ENCODE assay signal across 33 cellular contexts in the genomic region with DNA sequence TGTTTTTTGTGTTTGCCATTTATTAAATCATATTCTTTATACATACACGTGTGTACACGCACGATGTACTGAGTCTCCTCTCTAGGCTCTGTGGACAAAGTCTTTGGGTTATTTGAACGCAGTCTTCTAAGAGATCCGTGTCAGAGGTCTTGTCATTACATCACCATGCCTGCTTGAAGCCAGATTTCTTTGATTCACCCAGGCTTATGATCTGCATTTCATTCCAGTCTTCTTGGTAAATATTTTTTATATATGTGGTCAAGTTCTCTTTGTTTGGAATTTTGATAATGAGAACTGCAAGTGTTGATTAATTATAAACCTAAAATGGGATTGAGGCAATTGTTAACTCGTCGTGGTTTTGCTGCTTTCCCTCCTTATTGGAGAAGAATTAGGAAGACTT. TPM values are rescaled to one million over a fixed set of nuclear protein-coding genes. Genes with fewer than 3 reads are reported as not detected.
DNase-seq lines count a peak whose midpoint lies in the region; ATAC-seq and TF ChIP-seq lines count a peak whose summit lies in the region.
"Had no signal": no experiment of that assay in that cellular context is flagged by ENCODE, and none has a peak within 500 bp of the region (broad histone marks: within the 10 kb centered on the region; RNA-seq: fewer than 3 reads in every experiment).

No MANE protein-coding gene starts in this region.

- TF ChIP-seq CTCF in OCI-LY7 (conservative IDR thresholded peaks at IDR 0.05; ENCODE audit: low read length) (no peak), glutamatergic neuron (IDR thresholded peaks at IDR 0.05; ENCODE audit: partially characterized antibody, unreplicated experiment) (no peak)

- H3K4me1 ChIP-seq in OCI-LY7 (ENCODE audit: insufficient read depth, low read length, poor library complexity, severe bottlenecking): peaks cover 7% of the 10 kb centered on the region
- H3K4me1 ChIP-seq: breast epithelium, lower lobe of right lung, pancreas, right atrium auricular region, testis, vagina had no signal

- H3K36me3 Mint-ChIP-seq in activated naive CD4-positive, alpha-beta T cell treated with anti-CD3 and anti-CD28 coated beads, Interleukin-2, amount 50 U/mL, for 72 hours: peaks cover 0 to 48% of the 10 kb centered on the region in 2 donors
- H3K36me3 Mint-ChIP-seq in activated naive CD4-positive, alpha-beta T cell treated with anti-CD3 and anti-CD28 coated beads, Interleukin-2, amount 10 ng/mL, durations not matched to agents 7 days and 5 days: peaks cover 47% of the 10 kb centered on the region
- peaks cover 75% of the 10 kb centered on the region for H3K36me3 Mint-ChIP-seq in central memory CD8-positive, alpha-beta T cell (ENCODE audit: insufficient read depth)
- H3K36me3 Mint-ChIP-seq in glutamatergic neuron (ENCODE audit: unreplicated experiment): peaks cover 6% of the 10 kb centered on the region

- CTCF ChIA-PET in activated naive CD4-positive, alpha-beta T cell treated with anti-CD3 and anti-CD28 coated beads, Interleukin-2, amount 10 ng/mL, durations not matched to agents 7 days and 5 days (lab: Charles Lee): interaction anchor here (1.0 to 1.8 kb wide), 2 partner anchors 22 to 59 kb away, joined by 3 to 6 read pairs; no protein-coding TSS in a partner anchor
- CTCF ChIA-PET in OCI-LY7 (lab: Charles Lee; ENCODE audit: unreplicated experiment): no interaction called here

- H3K27ac Mint-ChIP-seq in activated naive CD4-positive, alpha-beta T cell treated with anti-CD3 and anti-CD28 coated beads, Interleukin-2, amount 50 U/mL, for 72 hours: peak overlapping the region; percentile 33 to 79
- H3K27ac Mint-ChIP-seq in activated naive CD4-positive, alpha-beta T cell treated with anti-CD3 and anti-CD28 coated beads, Interleukin-2, amount 10 ng/mL, durations not matched to agents 7 days and 5 days: no peak overlapping the region
- peak overlapping the region; percentile 72 for H3K27ac Mint-ChIP-seq in central memory CD8-positive, alpha-beta T cell (ENCODE audit: low read depth)
- H3K27ac Mint-ChIP-seq in glutamatergic neuron (ENCODE audit: unreplicated experiment): no peak overlapping the region
- H3K27ac Mint-ChIP-seq: nephron progenitor cell had no signal

- no peaks in the 10 kb centered on the region for H3K9me2 ChIP-seq in OCI-LY7 (ENCODE audit: insufficient read depth, low read length)

- H3K4me3 ChIP-seq in skin epidermis: no peak overlapping the region
- H3K4me3 ChIP-seq in OCI-LY7 (ENCODE audit: low read depth, low read length, poor library complexity, severe bottlenecking): no peak overlapping the region
- H3K4me3 ChIP-seq: breast epithelium, heart right ventricle, lower lobe of right lung, mucosa of descending colon, pancreas, right atrium auricular region, testis, vagina had no signal

- no peaks in the 10 kb centered on the region for H3K27me3 Mint-ChIP-seq in activated naive CD4-positive, alpha-beta T cell treated with anti-CD3 and anti-CD28 coated beads, Interleukin-2, amount 10 ng/mL, durations not matched to agents 7 days and 5 days
- H3K27me3 Mint-ChIP-seq in central memory CD8-positive, alpha-beta T cell: no peaks in the 10 kb centered on the region
- H3K27me3 Mint-ChIP-seq in glutamatergic neuron (ENCODE audit: unreplicated experiment): no peaks in the 10 kb centered on the region

- no peaks in the 10 kb centered on the region for H3K9me3 Mint-ChIP-seq in activated naive CD4-positive, alpha-beta T cell treated with anti-CD3 and anti-CD28 coated beads, Interleukin-2, amount 50 U/mL, for 72 hours
- H3K9me3 Mint-ChIP-seq in activated naive CD4-positive, alpha-beta T cell treated with anti-CD3 and anti-CD28 coated beads, Interleukin-2, amount 10 ng/mL, durations not matched to agents 7 days and 5 days: no peaks in the 10 kb centered on the region
- no peaks in the 10 kb centered on the region for H3K9me3 Mint-ChIP-seq in central memory CD8-positive, alpha-beta T cell
- H3K9me3 Mint-ChIP-seq in glutamatergic neuron (ENCODE audit: unreplicated experiment): peaks cover 2% of the 10 kb centered on the region
- H3K9me3 Mint-ChIP-seq: CD14-positive monocyte had no signal

- no peaks in the 10 kb centered on the region for H3K9me3 ChIP-seq in OCI-LY7 (ENCODE audit: low read length)
- H3K9me3 ChIP-seq: breast epithelium, heart right ventricle, lower lobe of right lung, mucosa of descending colon, pancreas, right atrium auricular region, testis, vagina had no signal

- ATAC-seq in activated naive CD4-positive, alpha-beta T cell treated with anti-CD3 and anti-CD28 coated beads, Interleukin-2, amount 50 U/mL, for 72 hours: no peak
- ATAC-seq in central memory CD8-positive, alpha-beta T cell (replicated peaks; ENCODE audit: extremely low read depth, poor library complexity, severe bottlenecking): no peak
- ATAC-seq: heart right ventricle, lower lobe of right lung, mucosa of descending colon, pancreas had no signal

- no peaks in the 10 kb centered on the region; the same call in 1 of the 2 replicates for H4K20me1 ChIP-seq in OCI-LY7 (ENCODE audit: insufficient read depth, low read length)

- H3K79me2 ChIP-seq in OCI-LY7 (ENCODE audit: insufficient read depth, low read depth, low read length): peaks cover 35% of the 10 kb centered on the region; the same call in 1 of the 2 replicates

- no peak overlapping the region for H2AFZ ChIP-seq in OCI-LY7 (ENCODE audit: low read length)

- peaks cover 82% of the 10 kb centered on the region for H3K36me3 ChIP-seq in OCI-LY7 (ENCODE audit: insufficient read depth, low read length)
- H3K36me3 ChIP-seq: breast epithelium, pancreas, right atrium auricular region, vagina, WERI-Rb-1 had no signal

- no peak overlapping the region for H3K4me2 ChIP-seq in OCI-LY7 (ENCODE audit: low read length)

- POLR2A ChIA-PET in OCI-LY7 (lab: Charles Lee): interaction anchor here (0.5 kb wide), 1 partner anchor 1838 kb away, joined by 9 read pairs; no protein-coding TSS in a partner anchor

- no peak overlapping the region for H3K4me3 Mint-ChIP-seq in activated naive CD4-positive, alpha-beta T cell treated with anti-CD3 and anti-CD28 coated beads, Interleukin-2, amount 10 ng/mL, durations not matched to agents 7 days and 5 days
- H3K4me3 Mint-ChIP-seq in central memory CD8-positive, alpha-beta T cell: no peak overlapping the region
- H3K4me3 Mint-ChIP-seq in glutamatergic neuron (ENCODE audit: unreplicated experiment): no peak overlapping the region
- H3K4me3 Mint-ChIP-seq: CD14-positive monocyte, HFFc6, nephron progenitor cell had no signal

- BruUV-seq in OCI-LY7 (replicated peaks; lab: Mats Ljungman, UMichigan): no TSS peak

- H3K27ac ChIP-seq in skin epidermis: peak overlapping the region in 11 of 21 experiments; percentile 6 to 65 (median 32)
- no peak overlapping the region for H3K27ac ChIP-seq in OCI-LY7 (ENCODE audit: low read depth, low read length, poor library complexity, severe bottlenecking)
- H3K27ac ChIP-seq: foreskin keratinocyte, heart right ventricle, lower lobe of right lung, pancreas, right atrium auricular region, testis, vagina, WERI-Rb-1 had no signal

- no peak for DNase-seq in activated naive CD4-positive, alpha-beta T cell treated with anti-CD3 and anti-CD28 coated beads, Interleukin-2, amount 50 U/mL, for 72 hours (ENCODE audit: low spot score in 2 of 2)
- DNase-seq in activated naive CD4-positive, alpha-beta T cell treated with anti-CD3 and anti-CD28 coated beads, Interleukin-2, amount 10 ng/mL, durations not matched to agents 7 days and 5 days: no peak
- DNase-seq in central memory CD8-positive, alpha-beta T cell (ENCODE audit: low spot score in 2 of 2): no peak
- DNase-seq in iris pigment epithelial cell (ENCODE audit: low read depth) (peak; percentile 75), OCI-LY7 (ENCODE audit: low spot score) (no peak), COLO668 (lab: John Stamatoyannopoulos, UW; ENCODE audit: unreplicated experiment) (no peak), glutamatergic neuron (no peak)
- DNase-seq: activated CD4-positive, alpha-beta T cell treated with anti-CD3 and anti-CD28 coated beads for 4 hours; activated gamma-delta T cell; amniotic stem cell; GOT3; heart right ventricle; HFFc6; lower lobe of right lung; mucosa of descending colon; NCI-H446; NCI-H774; nephron progenitor cell; pancreas; stimulated activated CD4-positive, alpha-beta T cell treated with anti-CD3 and anti-CD28 coated beads, Interleukin-1b, Interleukin-23, amount 100 ng/mL, for 48 hours; stimulated activated naive CD4-positive, alpha-beta T cell treated with Interleukin-2 at 50 U/mL for 16 hours; T-helper 9 cell; testis; WERI-Rb-1 had no signal

- peaks cover 18% of the 10 kb centered on the region for H3K4me1 Mint-ChIP-seq in activated naive CD4-positive, alpha-beta T cell treated with anti-CD3 and anti-CD28 coated beads, Interleukin-2, amount 10 ng/mL, durations not matched to agents 7 days and 5 days
- H3K4me1 Mint-ChIP-seq in central memory CD8-positive, alpha-beta T cell: peaks cover 84% of the 10 kb centered on the region
- H3K4me1 Mint-ChIP-seq in glutamatergic neuron (ENCODE audit: low read depth, unreplicated experiment): no peaks in the 10 kb centered on the region

- intact Hi-C loops in OCI-LY7 (cut with micrococcal nuclease; ENCODE audit: unreplicated experiment): no loop called here

RNA-seq across cellular contexts. Expression of gene KCNS1, which starts 34.6 kb away (rescaled TPM):
- under 1 TPM in 1 of 2 donors, not detected in 1; 0.70 TPM for total RNA-seq in activated naive CD4-positive, alpha-beta T cell treated with anti-CD3 and anti-CD28 coated beads, Interleukin-2, amount 50 U/mL, for 72 hours
- not detected in 2 replicates for total RNA-seq in OCI-LY7 (2014; rRNA removed; shearing (Covaris generic))
- total RNA-seq in OCI-LY7 (2022): not detected in 2 replicates
- total RNA-seq in glutamatergic neuron (ENCODE audit: unreplicated experiment): not detected
- total RNA-seq: vagina had no signal

RNA-seq across cellular contexts. Expression of gene WFDC5, which starts 48.6 kb away (rescaled TPM):
- total RNA-seq in activated naive CD4-positive, alpha-beta T cell treated with anti-CD3 and anti-CD28 coated beads, Interleukin-2, amount 50 U/mL, for 72 hours: not detected
- total RNA-seq in OCI-LY7 (2014; rRNA removed; shearing (Covaris generic)): not detected in 2 replicates
- total RNA-seq in OCI-LY7 (2022): not detected in 2 replicates
- total RNA-seq in glutamatergic neuron (ENCODE audit: unreplicated experiment): not detected
- total RNA-seq: activated CD8-positive, alpha-beta memory T cell treated with anti-CD3 and anti-CD28 coated beads for 36 hours; breast epithelium; endothelial cell of umbilical vein; heart right ventricle; HFFc6; mucosa of descending colon; pancreas; right atrium auricular region had no signal

RNA-seq across cellular contexts. Expression of gene WFDC12, which starts 57.9 kb away (rescaled TPM):
- not detected for total RNA-seq in activated naive CD4-positive, alpha-beta T cell treated with anti-CD3 and anti-CD28 coated beads, Interleukin-2, amount 50 U/mL, for 72 hours
- not detected in 2 replicates for total RNA-seq in OCI-LY7 (2014; rRNA removed; shearing (Covaris generic))
- total RNA-seq in OCI-LY7 (2022) (not detected in 2 replicates), glutamatergic neuron (ENCODE audit: unreplicated experiment) (not detected)
- total RNA-seq: activated CD8-positive, alpha-beta memory T cell treated with anti-CD3 and anti-CD28 coated beads for 36 hours; breast epithelium; endothelial cell of umbilical vein; heart right ventricle; HFFc6; kidney epithelial cell; mucosa of descending colon; pancreas; right atrium auricular region; testis had no signal

Comparison
In these comparisons a context has a peak if more than half of its experiments do, and no peak if none do; other contexts are left out.
1. H3K27ac Mint-ChIP-seq: peak in activated naive CD4-positive, alpha-beta T cell treated with anti-CD3 and anti-CD28 coated beads, Interleukin-2, amount 50 U/mL, for 72 hours (2 of 2) and central memory CD8-positive, alpha-beta T cell (single experiment); none in activated naive CD4-positive, alpha-beta T cell treated with anti-CD3 and anti-CD28 coated beads, Interleukin-2, amount 10 ng/mL, durations not matched to agents 7 days and 5 days (single experiment) and glutamatergic neuron (single experiment).